11 cellular contexts compared by ENCODE assay signal in genomic region chr3:152557302-152557999, GRCh38.
DNase-seq lines count a peak whose midpoint lies in the region; ATAC-seq and TF ChIP-seq lines count a peak whose summit lies in the region.
"Had no signal": no experiment of that assay in that cellular context is flagged by ENCODE, and none has a peak within 500 bp of the region (broad histone marks: within the 10 kb centered on the region; RNA-seq: fewer than 3 reads in every experiment).

No MANE protein-coding gene starts in this region.

- H3K9me3 ChIP-seq in left ventricle myocardium inferior (replicated peaks) = peaks cover 21% of the 10 kb centered on the region
- H3K9me3 ChIP-seq: pancreas had no signal

- no peaks in the 10 kb centered on the region for H3K36me3 ChIP-seq in left ventricle myocardium inferior
- H3K36me3 ChIP-seq: pancreas had no signal

- no peaks in the 10 kb centered on the region for H3K36me3 Mint-ChIP-seq in activated T-helper 1 cell treated with anti-CD3 and anti-CD28 coated beads, Interleukin-12 subunit alpha, Interleukin-12 subunit beta, Interleukin-2, Interleukin-4 antibody, amounts not matched to agents 30 ng/mL and 10 ng/mL and 1 ng/mL, durations not matched to agents 14 hours and 24 hours and 36 hours (ENCODE audit: low read depth)

- H3K27ac Mint-ChIP-seq in stimulated activated naive CD8-positive, alpha-beta T cell treated with anti-CD3 and anti-CD28 coated beads, Interleukin-15, amount 100 ng/mL, for 72 hours = no peak overlapping the region
- no peak overlapping the region for H3K27ac Mint-ChIP-seq in activated T-helper 1 cell treated with anti-CD3 and anti-CD28 coated beads, Interleukin-12 subunit alpha, Interleukin-12 subunit beta, Interleukin-2, Interleukin-4 antibody, amounts not matched to agents 30 ng/mL and 10 ng/mL and 1 ng/mL, durations not matched to agents 14 hours and 24 hours and 36 hours

- peak; percentile 26 for ATAC-seq in stimulated activated naive CD8-positive, alpha-beta T cell treated with anti-CD3 and anti-CD28 coated beads, Interleukin-15, amount 100 ng/mL, for 72 hours
- no peak for ATAC-seq in stimulated activated naive CD8-positive, alpha-beta T cell treated with anti-CD3 and anti-CD28 coated beads, Interleukin-15, Interleukin-2, amounts not matched to agents 100 U/mL and 50 U/mL, for 24 hours
- ATAC-seq in HG03108 (IDR thresholded peaks at IDR 0.05; ENCODE audit: unreplicated experiment) = peak; percentile 69

- no peaks in the 10 kb centered on the region for H3K27me3 ChIP-seq in left ventricle myocardium inferior (ENCODE audit: low read depth)
- H3K27me3 ChIP-seq: pancreas had no signal

- no peaks in the 10 kb centered on the region for H3K9me3 Mint-ChIP-seq in stimulated activated naive CD8-positive, alpha-beta T cell treated with anti-CD3 and anti-CD28 coated beads, Interleukin-15, amount 100 ng/mL, for 72 hours
- peaks cover 10% of the 10 kb centered on the region for H3K9me3 Mint-ChIP-seq in activated T-helper 1 cell treated with anti-CD3 and anti-CD28 coated beads, Interleukin-12 subunit alpha, Interleukin-12 subunit beta, Interleukin-2, Interleukin-4 antibody, amounts not matched to agents 30 ng/mL and 10 ng/mL and 1 ng/mL, durations not matched to agents 14 hours and 24 hours and 36 hours

- no peak overlapping the region for H3K4me3 ChIP-seq in left ventricle myocardium inferior
- H3K4me3 ChIP-seq: pancreas had no signal

- no peaks in the 10 kb centered on the region for H3K27me3 Mint-ChIP-seq in stimulated activated naive CD8-positive, alpha-beta T cell treated with anti-CD3 and anti-CD28 coated beads, Interleukin-15, amount 100 ng/mL, for 72 hours
- peaks cover 4% of the 10 kb centered on the region for H3K27me3 Mint-ChIP-seq in activated T-helper 1 cell treated with anti-CD3 and anti-CD28 coated beads, Interleukin-12 subunit alpha, Interleukin-12 subunit beta, Interleukin-2, Interleukin-4 antibody, amounts not matched to agents 30 ng/mL and 10 ng/mL and 1 ng/mL, durations not matched to agents 14 hours and 24 hours and 36 hours (ENCODE audit: insufficient read depth)

- intact Hi-C loops in left ventricle myocardium inferior (cut with micrococcal nuclease) = no loop called here
- intact Hi-C loops in activated T-helper 1 cell treated with anti-CD3 and anti-CD28 coated beads, Interleukin-12 subunit alpha, Interleukin-12 subunit beta, Interleukin-2, Interleukin-4 antibody, amounts not matched to agents 30 ng/mL and 10 ng/mL and 1 ng/mL, durations not matched to agents 14 hours and 24 hours and 36 hours (cut with micrococcal nuclease) = no loop called here

- peaks cover 46% of the 10 kb centered on the region for H3K4me1 ChIP-seq in left ventricle myocardium inferior
- H3K4me1 ChIP-seq: pancreas had no signal

- peak overlapping the region; percentile 90 for H3K27ac ChIP-seq in left ventricle myocardium inferior (replicated peaks)
- H3K27ac ChIP-seq: pancreas had no signal

- no peak for TF ChIP-seq CTCF in left ventricle myocardium inferior (IDR thresholded peaks at IDR 0.05; ENCODE audit: borderline replicate concordance)

- H3K4me1 Mint-ChIP-seq in stimulated activated naive CD8-positive, alpha-beta T cell treated with anti-CD3 and anti-CD28 coated beads, Interleukin-15, amount 100 ng/mL, for 72 hours = peaks cover 12% of the 10 kb centered on the region
- H3K4me1 Mint-ChIP-seq in activated T-helper 1 cell treated with anti-CD3 and anti-CD28 coated beads, Interleukin-12 subunit alpha, Interleukin-12 subunit beta, Interleukin-2, Interleukin-4 antibody, amounts not matched to agents 30 ng/mL and 10 ng/mL and 1 ng/mL, durations not matched to agents 14 hours and 24 hours and 36 hours (ENCODE audit: low read depth) = peaks cover 9% of the 10 kb centered on the region

- DNase-seq in stimulated activated naive CD8-positive, alpha-beta T cell treated with anti-CD3 and anti-CD28 coated beads, Interleukin-15, amount 100 ng/mL, for 72 hours = no peak
- DNase-seq in stimulated activated naive CD8-positive, alpha-beta T cell treated with anti-CD3 and anti-CD28 coated beads, Interleukin-15, Interleukin-2, amounts not matched to agents 100 U/mL and 50 U/mL, for 24 hours = no peak
- DNase-seq in left ventricle myocardium inferior = no peak
- DNase-seq in NCI-H2171 (lab: John Stamatoyannopoulos, UW) = no peak
- DNase-seq in GDM1 (lab: John Stamatoyannopoulos, UW) = no peak
- DNase-seq in H4 (ENCODE audit: low spot score) = no peak
- DNase-seq in activated T-helper 1 cell treated with anti-CD3 and anti-CD28 coated beads, Interleukin-12 subunit alpha, Interleukin-12 subunit beta, Interleukin-2, Interleukin-4 antibody, amounts not matched to agents 30 ng/mL and 10 ng/mL and 1 ng/mL, durations not matched to agents 14 hours and 24 hours and 36 hours (ENCODE audit: low spot score) = no peak
- DNase-seq: activated CD4-positive, alpha-beta T cell treated with anti-CD3 and anti-CD28 coated beads for 48 hours; NCI-H69; pancreas had no signal

- no peak overlapping the region for H3K4me3 Mint-ChIP-seq in stimulated activated naive CD8-positive, alpha-beta T cell treated with anti-CD3 and anti-CD28 coated beads, Interleukin-15, amount 100 ng/mL, for 72 hours
- H3K4me3 Mint-ChIP-seq in activated T-helper 1 cell treated with anti-CD3 and anti-CD28 coated beads, Interleukin-12 subunit alpha, Interleukin-12 subunit beta, Interleukin-2, Interleukin-4 antibody, amounts not matched to agents 30 ng/mL and 10 ng/mL and 1 ng/mL, durations not matched to agents 14 hours and 24 hours and 36 hours = no peak overlapping the region
